ENCODE assay signal across 21 cellular contexts in genomic region chr2:113285816-113286215, GRCh38. TPM values are rescaled to one million over a fixed set of nuclear protein-coding genes. Genes with fewer than 3 reads are reported as not detected.
DNase-seq lines count a peak whose midpoint lies in the region; ATAC-seq and TF ChIP-seq lines count a peak whose summit lies in the region.
"Had no signal": no experiment of that assay in that cellular context is flagged by ENCODE, and none has a peak within 500 bp of the region (broad histone marks: within the 10 kb centered on the region; RNA-seq: fewer than 3 reads in every experiment).

No MANE protein-coding gene starts in this region.

- TF ChIP-seq CTCF in MCF 10A (IDR thresholded peaks at IDR 0.05; ENCODE audit: unreplicated experiment) (no peak), mammary epithelial cell (conservative IDR thresholded peaks at IDR 0.05 in 1 of 2, IDR thresholded peaks at IDR 0.05 in 1 of 2; ENCODE audit: extremely low read depth in 1 of 2, insufficient read depth in 1 of 2, low read depth in 1 of 2, low read length in 2 of 2) (no peak), chondrocyte (IDR thresholded peaks at IDR 0.05) (no peak), nephron (IDR thresholded peaks at IDR 0.05; ENCODE audit: unreplicated experiment in 3 of 3) (no peak)

- H3K36me3 Mint-ChIP-seq in MCF 10A (ENCODE audit: insufficient read depth, unreplicated experiment) (no peaks in the 10 kb centered on the region), chondrocyte (ENCODE audit: low read depth) (no peaks in the 10 kb centered on the region), nephron (ENCODE audit: low read depth) (no peaks in the 10 kb centered on the region)
- H3K36me3 Mint-ChIP-seq: CD14-positive monocyte had no signal

- no peak overlapping the region for H3K4me3 ChIP-seq in mammary epithelial cell (replicated peaks in 1 of 3; ENCODE audit: insufficient read depth in 1 of 3, low read depth in 2 of 3, low read length in 3 of 3)
- H3K4me3 ChIP-seq: SJCRH30 had no signal

- POLR2A ChIA-PET in MCF 10A (lab: Yijun Ruan, JAX) = interaction anchor here (0.7 to 1.2 kb wide), 2 partner anchors 72 to 143 kb away, joined by 3 read pairs; no protein-coding TSS in a partner anchor

- dilution Hi-C loops in mammary epithelial cell (cut with HindIII; ENCODE audit: low sequenced_read_pairs) = no loop called here

- H3K4me2 ChIP-seq in mammary epithelial cell (ENCODE audit: insufficient read depth, low read depth, low read length) = no peak overlapping the region

- no peaks in the 10 kb centered on the region for H3K36me3 ChIP-seq in mammary epithelial cell (ENCODE audit: insufficient read depth, low read length)
- H3K36me3 ChIP-seq: SJCRH30 had no signal

- H3K27ac ChIP-seq in mammary epithelial cell (ENCODE audit: insufficient read depth, low read depth, low read length) = no peak overlapping the region
- H3K27ac ChIP-seq: SJCRH30 had no signal

- H3K27me3 Mint-ChIP-seq in MCF 10A (ENCODE audit: insufficient read depth, unreplicated experiment) = no peaks in the 10 kb centered on the region
- H3K27me3 Mint-ChIP-seq in chondrocyte (ENCODE audit: low read depth) = no peaks in the 10 kb centered on the region
- H3K27me3 Mint-ChIP-seq in nephron (ENCODE audit: low read depth) = peaks cover 81% of the 10 kb centered on the region

- H3K4me1 Mint-ChIP-seq in MCF 10A (ENCODE audit: insufficient read depth, unreplicated experiment) (peaks cover 42% of the 10 kb centered on the region), chondrocyte (ENCODE audit: low read depth) (peaks cover 46% of the 10 kb centered on the region), nephron (peaks cover 23% of the 10 kb centered on the region)
- H3K4me1 Mint-ChIP-seq: B cell had no signal

- H2AFZ ChIP-seq in mammary epithelial cell (ENCODE audit: low read depth, low read length) = no peak overlapping the region

- H3K4me1 ChIP-seq in mammary epithelial cell (ENCODE audit: insufficient read depth, low read length) = peaks cover 54% of the 10 kb centered on the region

- peak overlapping the region; percentile 84 for H3K27ac Mint-ChIP-seq in MCF 10A (ENCODE audit: low read depth, unreplicated experiment)
- peak overlapping the region; percentile 99 for H3K27ac Mint-ChIP-seq in chondrocyte (ENCODE audit: unreplicated experiment)
- H3K27ac Mint-ChIP-seq in nephron = peak overlapping the region in 2 of 3 experiments; percentile 40 to 92
- H3K27ac Mint-ChIP-seq: B cell, CD14-positive monocyte had no signal

- CTCF ChIA-PET in MCF 10A (lab: Yijun Ruan, JAX) (no interaction called here), mammary epithelial cell (lab: Charles Lee; ENCODE audit: low non-redundant PET) (no interaction called here)

- DNase-seq in MCF 10A (ENCODE audit: unreplicated experiment) = no peak
- no peak for DNase-seq in mammary epithelial cell
- DNase-seq in chondrocyte (ENCODE audit: low spot score) = no peak
- DNase-seq in NCI-H1436 treated with DMSO at 0.1 percent for 48 hours (lab: John Stamatoyannopoulos, UW) = no peak
- no peak for DNase-seq in NCI-H510A treated with DMSO at 0.1 percent for 48 hours (lab: John Stamatoyannopoulos, UW)
- DNase-seq: DMS53, EL, GF-D8, KG1, NCI-H1092 treated with DMSO at 0.1 percent for 48 hours, NCI-H146, NCI-H2029, NCI-H2227 treated with DMSO at 0.1 percent for 48 hours, NCI-H510A, NCI-H748 treated with DMSO at 0.1 percent for 48 hours, SJCRH30 had no signal

- H3K9ac ChIP-seq in mammary epithelial cell (ENCODE audit: insufficient read depth, low read length) = no peak overlapping the region

- no peak for ATAC-seq in HG02840 (IDR thresholded peaks at IDR 0.05; ENCODE audit: low FRiP score, unreplicated experiment)
- ATAC-seq in HG03469 (IDR thresholded peaks at IDR 0.05; ENCODE audit: unreplicated experiment) = no peak

- intact Hi-C loops in MCF 10A (cut with micrococcal nuclease) (loop anchor here (2.0 kb wide), 1 partner anchor 43 kb away; no protein-coding TSS in a partner anchor), mammary epithelial cell (cut with micrococcal nuclease) (no loop called here)

- H3K27me3 ChIP-seq in mammary epithelial cell (ENCODE audit: insufficient read depth, low read length) = no peaks in the 10 kb centered on the region
- H3K27me3 ChIP-seq: SJCRH30 had no signal

- in situ Hi-C loops in mammary epithelial cell (cut with MboI; ENCODE audit: low sequenced_read_pairs in 2 of 2) = no loop called here

- H3K9me3 ChIP-seq in mammary epithelial cell (replicated peaks; ENCODE audit: insufficient read depth, low read length) = no peaks in the 10 kb centered on the region
- H3K9me3 ChIP-seq: SJCRH30 had no signal

- no peaks in the 10 kb centered on the region for H4K20me1 ChIP-seq in mammary epithelial cell (ENCODE audit: insufficient read depth, low read length)

- no TSS peak for BruUV-seq in MCF 10A (replicated peaks; lab: Mats Ljungman, UMichigan)
- no TSS peak for BruUV-seq in mammary epithelial cell (replicated peaks; lab: Mats Ljungman, UMichigan)

- 100% methylated on average over 3 of the region's 3 CpGs for WGBS in mammary epithelial cell (ENCODE audit: low coverage, missing lambda C conversion rate)

- H3K79me2 ChIP-seq in mammary epithelial cell (ENCODE audit: insufficient read depth, low read length) = no peaks in the 10 kb centered on the region

- H3K4me3 Mint-ChIP-seq in MCF 10A (ENCODE audit: unreplicated experiment) = no peak overlapping the region
- no peak overlapping the region for H3K4me3 Mint-ChIP-seq in chondrocyte (ENCODE audit: unreplicated experiment)
- no peak overlapping the region for H3K4me3 Mint-ChIP-seq in nephron
- H3K4me3 Mint-ChIP-seq: B cell had no signal

- H3K9me3 Mint-ChIP-seq in MCF 10A (ENCODE audit: unreplicated experiment) = no peaks in the 10 kb centered on the region
- H3K9me3 Mint-ChIP-seq in chondrocyte (ENCODE audit: low read depth) = no peaks in the 10 kb centered on the region
- no peaks in the 10 kb centered on the region for H3K9me3 Mint-ChIP-seq in nephron

RNA-seq across cellular contexts. Expression of gene PAX8, which starts 7.1 kb away (rescaled TPM):
- total RNA-seq in MCF 10A (2022) (2.4 TPM in 2 replicates), mammary epithelial cell (10 to 100 TPM in 1 of 2 donors, 1 to 10 TPM in 1; 3.3 to 16.1 TPM), chondrocyte (0.29 TPM in 1 of 3 replicates, not detected in the others)
- polyA plus RNA-seq in mammary epithelial cell = 0.79 TPM
- polyA minus RNA-seq in mammary epithelial cell = not detected
